28 cellular contexts compared by ENCODE assay signal in genomic region chr4:77384094-77384493, GRCh38.
"Had no signal": no experiment of that assay in that cellular context is flagged by ENCODE, and none has a peak within 500 bp of the region (broad histone marks: within the 10 kb centered on the region; RNA-seq: fewer than 3 reads in every experiment).

No MANE protein-coding gene starts in this region.

- DNase-seq: colonic mucosa; cortex of kidney; dermis blood vessel endothelial cell; dorsolateral prefrontal cortex; effector CD4-positive, alpha-beta T cell; effector CD8-positive, alpha-beta T cell; effector memory CD4-positive, alpha-beta T cell; effector memory CD8-positive, alpha-beta T cell; endodermal cell; erythroblast; esophagus squamous epithelium; foreskin fibroblast; foreskin keratinocyte; foreskin melanocyte; gastrocnemius medialis; glutamatergic neuron; head of caudate nucleus; heart left ventricle; heart right ventricle had no signal

- H3K9me3 ChIP-seq: colonic mucosa, esophagus muscularis mucosa, esophagus squamous epithelium, gastrocnemius medialis, gastroesophageal sphincter, heart left ventricle, heart right ventricle had no signal

- H3K27me3 ChIP-seq: colonic mucosa, esophagus muscularis mucosa, esophagus squamous epithelium, gastrocnemius medialis, gastroesophageal sphincter, heart left ventricle had no signal

- H3K36me3 ChIP-seq: colonic mucosa, esophagus muscularis mucosa, esophagus squamous epithelium, gastrocnemius medialis, gastroesophageal sphincter, heart left ventricle, heart right ventricle had no signal

- ATAC-seq: effector memory CD8-positive, alpha-beta T cell; esophagus mucosa; foreskin keratinocyte; gastrocnemius medialis; gastroesophageal sphincter; heart left ventricle; heart right ventricle had no signal

- H3K27ac ChIP-seq: colonic mucosa, coronary artery, dorsolateral prefrontal cortex, epithelial cell of prostate, esophagus muscularis mucosa, esophagus squamous epithelium, foreskin keratinocyte, gastrocnemius medialis, gastroesophageal sphincter, heart left ventricle, heart right ventricle had no signal

- H3K4me3 ChIP-seq: colonic mucosa, coronary artery, dorsolateral prefrontal cortex, esophagus muscularis mucosa, esophagus squamous epithelium, gastrocnemius medialis, gastroesophageal sphincter, heart left ventricle, heart right ventricle had no signal

- H3K4me1 ChIP-seq: colonic mucosa, esophagus squamous epithelium, foreskin keratinocyte, gastroesophageal sphincter, heart right ventricle had no signal

- FAIRE-seq: colon, endometrium, endothelial cell of umbilical vein, frontal cortex had no signal
